Comparison of ENCODE assay signal across 1 cellular context in the genomic region with DNA sequence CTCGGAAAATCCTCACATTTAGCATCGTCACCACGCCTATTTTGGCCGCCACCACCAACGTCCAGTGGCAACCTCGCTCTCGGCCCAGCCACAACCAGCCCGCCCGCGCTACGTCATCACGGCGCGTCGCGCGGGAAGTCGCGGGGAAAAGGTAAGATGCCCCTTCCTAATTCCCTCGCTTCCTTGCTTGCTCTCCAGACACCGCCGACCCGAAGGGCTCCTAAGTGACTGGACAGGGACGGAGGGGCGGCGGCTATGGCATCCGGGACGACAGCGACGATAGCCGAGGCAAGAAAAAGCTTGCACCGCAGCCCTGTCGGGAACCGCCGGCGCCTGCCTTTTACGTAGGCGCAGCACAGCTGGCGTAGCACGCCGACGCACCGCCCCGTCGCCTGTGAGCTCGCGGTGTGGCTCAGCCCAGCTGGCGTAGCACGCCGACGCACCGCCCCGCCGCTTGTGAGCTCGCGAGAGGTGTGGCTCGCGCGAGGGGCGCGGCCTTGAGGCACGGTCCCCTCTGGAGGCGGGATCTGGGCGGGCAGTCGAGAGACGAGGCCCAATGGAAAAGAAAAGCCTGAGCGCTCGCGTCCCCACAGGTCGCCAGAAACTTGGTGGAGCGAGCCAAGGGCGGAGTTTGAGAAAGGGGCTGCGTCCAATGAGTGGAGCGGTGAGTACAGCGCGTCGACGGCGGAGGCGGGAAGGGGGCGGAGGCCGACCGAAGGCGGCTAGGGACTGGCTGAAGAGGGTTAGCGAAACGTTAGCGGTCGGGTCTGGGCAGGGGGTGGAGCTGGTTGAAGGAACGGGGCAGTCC.
TF ChIP-seq lines count a peak whose summit lies in the region.

HDAC6 (plus strand) TSS at position 787 of the 808 bp plus-strand sequence. CDS start 626 bp downstream, outside the sequence.

TF ChIP-seq in K562, 482 proteins besides CTCF, POLR2A, EP300 and RAD21 (continued from another document and continues in another):
- TF ChIP-seq ZBTB49 (CRISPR knock-in tag; IDR thresholded peaks at IDR 0.05; ENCODE audit: borderline replicate concordance) (no peak), POLR3A (IDR thresholded peaks at IDR 0.05; ENCODE audit: borderline replicate concordance, extremely low read depth, insufficient read depth, insufficient read length) (no peak), CBX1 (IDR thresholded peaks at IDR 0.05; ENCODE audit: low read depth) (no peak), ZNF740 (CRISPR knock-in tag; IDR thresholded peaks at IDR 0.05) (no peak), ZNF740 (tag; IDR thresholded peaks at IDR 0.05) (no peak), ZNF57 (CRISPR knock-in tag; IDR thresholded peaks at IDR 0.05) (no peak), GATAD2A (IDR thresholded peaks at IDR 0.05) (no peak), ATF1 (CRISPR knock-in tag; IDR thresholded peaks at IDR 0.05) (peak; percentile 81), ATF1 (tag; IDR thresholded peaks at IDR 0.05) (peak; percentile 100), PHB (CRISPR knock-in tag; IDR thresholded peaks at IDR 0.05) (no peak), CC2D1A (IDR thresholded peaks at IDR 0.05) (no peak), NR1H2 (CRISPR knock-in tag; IDR thresholded peaks at IDR 0.05) (no peak), ZNF512 (tag; IDR thresholded peaks at IDR 0.05) (no peak), SREBF2 (CRISPR knock-in tag; IDR thresholded peaks at IDR 0.05) (no peak), U2AF1 (optimal IDR thresholded peaks at IDR 0.05; ENCODE audit: low read depth, low read length) (no peak), LARP7 (IDR thresholded peaks at IDR 0.05) (no peak), ZFP1 (CRISPR knock-in tag; IDR thresholded peaks at IDR 0.05) (no peak), ZNF436 (CRISPR knock-in tag; IDR thresholded peaks at IDR 0.05) (no peak), ZNF133 (CRISPR knock-in tag; IDR thresholded peaks at IDR 0.05) (no peak), ZNF785 (CRISPR knock-in tag; IDR thresholded peaks at IDR 0.05) (no peak), MAFF (IDR thresholded peaks at IDR 0.05; ENCODE audit: low read length) (no peak), HNRNPK (IDR thresholded peaks at IDR 0.05; ENCODE audit: low read depth, low read length, poor library complexity, severe bottlenecking) (peak; percentile 83), SREBF1 (IDR thresholded peaks at IDR 0.05; ENCODE audit: borderline replicate concordance, low read depth, low read length) (no peak), EHMT2 (IDR thresholded peaks at IDR 0.05) (no peak), SIN3A (IDR thresholded peaks at IDR 0.05; ENCODE audit: borderline replicate concordance in 2 of 2, control insufficient read depth in 1 of 2, low read depth in 2 of 2, low read length in 2 of 2) (peak; percentile 64 to 88; a peak in 2 of 4 replicates), ZNF408 (CRISPR knock-in tag; IDR thresholded peaks at IDR 0.05; ENCODE audit: low read depth) (no peak), RFX1 (IDR thresholded peaks at IDR 0.05) (no peak), CBFB (CRISPR knock-in tag; IDR thresholded peaks at IDR 0.05) (no peak), TEAD2 (tag; IDR thresholded peaks at IDR 0.05) (no peak), ETV5 (CRISPR knock-in tag; IDR thresholded peaks at IDR 0.05; ENCODE audit: low read depth) (no peak), DPF2 (IDR thresholded peaks at IDR 0.05) (no peak), YY1 (IDR thresholded peaks at IDR 0.05; ENCODE audit: borderline replicate concordance in 1 of 3, control insufficient read depth in 1 of 3, extremely low read depth in 1 of 3, insufficient read depth in 3 of 3, insufficient read length in 1 of 3, insufficient replicate concordance in 2 of 3, low read depth in 1 of 3, low read length in 2 of 3) (peak in 1 of 3 experiments; percentile 11), STAT5A (IDR thresholded peaks at IDR 0.05; ENCODE audit: borderline replicate concordance, low read length) (no peak), GABPB2 (CRISPR knock-in tag; conservative IDR thresholded peaks at IDR 0.05) (no peak), USF2 (CRISPR knock-in tag; IDR thresholded peaks at IDR 0.05) (no peak), U2AF2 (optimal IDR thresholded peaks at IDR 0.05; ENCODE audit: low read depth, low read length) (no peak), MEIS2 (IDR thresholded peaks at IDR 0.05; ENCODE audit: partially characterized antibody) (no peak), KDM2B (CRISPR knock-in tag; IDR thresholded peaks at IDR 0.05) (no peak), ZNF197 (CRISPR knock-in tag; IDR thresholded peaks at IDR 0.05; ENCODE audit: low read depth) (no peak)
- TF ChIP-seq, protein P1, sequence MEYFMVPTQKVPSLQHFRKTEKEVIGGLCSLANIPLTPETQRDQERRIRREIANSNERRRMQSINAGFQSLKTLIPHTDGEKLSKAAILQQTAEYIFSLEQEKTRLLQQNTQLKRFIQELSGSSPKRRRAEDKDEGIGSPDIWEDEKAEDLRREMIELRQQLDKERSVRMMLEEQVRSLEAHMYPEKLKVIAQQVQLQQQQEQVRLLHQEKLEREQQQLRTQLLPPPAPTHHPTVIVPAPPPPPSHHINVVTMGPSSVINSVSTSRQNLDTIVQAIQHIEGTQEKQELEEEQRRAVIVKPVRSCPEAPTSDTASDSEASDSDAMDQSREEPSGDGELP (CRISPR knock-in tag; IDR thresholded peaks at IDR 0.05; ENCODE audit: borderline replicate concordance), result peak; percentile 100
- TF ChIP-seq, protein P2, sequence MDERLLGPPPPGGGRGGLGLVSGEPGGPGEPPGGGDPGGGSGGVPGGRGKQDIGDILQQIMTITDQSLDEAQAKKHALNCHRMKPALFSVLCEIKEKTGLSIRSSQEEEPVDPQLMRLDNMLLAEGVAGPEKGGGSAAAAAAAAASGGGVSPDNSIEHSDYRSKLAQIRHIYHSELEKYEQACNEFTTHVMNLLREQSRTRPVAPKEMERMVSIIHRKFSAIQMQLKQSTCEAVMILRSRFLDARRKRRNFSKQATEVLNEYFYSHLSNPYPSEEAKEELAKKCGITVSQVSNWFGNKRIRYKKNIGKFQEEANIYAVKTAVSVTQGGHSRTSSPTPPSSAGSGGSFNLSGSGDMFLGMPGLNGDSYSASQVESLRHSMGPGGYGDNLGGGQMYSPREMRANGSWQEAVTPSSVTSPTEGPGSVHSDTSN (CRISPR knock-in tag; IDR thresholded peaks at IDR 0.05; ENCODE audit: low read depth), result no peak
- TF ChIP-seq, protein P2 (tag; conservative IDR thresholded peaks at IDR 0.05; ENCODE audit: low read depth), result no peak
- TF ChIP-seq, protein P3, sequence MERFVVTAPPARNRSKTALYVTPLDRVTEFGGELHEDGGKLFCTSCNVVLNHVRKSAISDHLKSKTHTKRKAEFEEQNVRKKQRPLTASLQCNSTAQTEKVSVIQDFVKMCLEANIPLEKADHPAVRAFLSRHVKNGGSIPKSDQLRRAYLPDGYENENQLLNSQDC (CRISPR knock-in tag; IDR thresholded peaks at IDR 0.05), result no peak
- TF ChIP-seq, protein P4, sequence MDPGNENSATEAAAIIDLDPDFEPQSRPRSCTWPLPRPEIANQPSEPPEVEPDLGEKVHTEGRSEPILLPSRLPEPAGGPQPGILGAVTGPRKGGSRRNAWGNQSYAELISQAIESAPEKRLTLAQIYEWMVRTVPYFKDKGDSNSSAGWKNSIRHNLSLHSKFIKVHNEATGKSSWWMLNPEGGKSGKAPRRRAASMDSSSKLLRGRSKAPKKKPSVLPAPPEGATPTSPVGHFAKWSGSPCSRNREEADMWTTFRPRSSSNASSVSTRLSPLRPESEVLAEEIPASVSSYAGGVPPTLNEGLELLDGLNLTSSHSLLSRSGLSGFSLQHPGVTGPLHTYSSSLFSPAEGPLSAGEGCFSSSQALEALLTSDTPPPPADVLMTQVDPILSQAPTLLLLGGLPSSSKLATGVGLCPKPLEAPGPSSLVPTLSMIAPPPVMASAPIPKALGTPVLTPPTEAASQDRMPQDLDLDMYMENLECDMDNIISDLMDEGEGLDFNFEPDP (CRISPR knock-in tag; IDR thresholded peaks at IDR 0.05), result no peak
- TF ChIP-seq, protein P5, sequence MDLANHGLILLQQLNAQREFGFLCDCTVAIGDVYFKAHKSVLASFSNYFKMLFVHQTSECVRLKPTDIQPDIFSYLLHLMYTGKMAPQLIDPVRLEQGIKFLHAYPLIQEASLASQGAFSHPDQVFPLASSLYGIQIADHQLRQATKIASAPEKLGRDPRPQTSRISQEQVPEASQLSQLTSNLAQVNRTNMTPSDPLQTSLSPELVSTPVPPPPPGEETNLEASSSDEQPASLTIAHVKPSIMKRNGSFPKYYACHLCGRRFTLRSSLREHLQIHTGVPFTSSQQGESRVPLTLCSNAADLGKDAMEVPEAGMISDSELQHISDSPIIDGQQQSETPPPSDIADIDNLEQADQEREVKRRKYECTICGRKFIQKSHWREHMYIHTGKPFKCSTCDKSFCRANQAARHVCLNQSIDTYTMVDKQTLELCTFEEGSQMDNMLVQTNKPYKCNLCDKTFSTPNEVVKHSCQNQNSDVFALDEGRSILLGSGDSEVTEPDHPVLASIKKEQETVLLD (IDR thresholded peaks at IDR 0.05), result peak; percentile 77
- TF ChIP-seq, protein P6, sequence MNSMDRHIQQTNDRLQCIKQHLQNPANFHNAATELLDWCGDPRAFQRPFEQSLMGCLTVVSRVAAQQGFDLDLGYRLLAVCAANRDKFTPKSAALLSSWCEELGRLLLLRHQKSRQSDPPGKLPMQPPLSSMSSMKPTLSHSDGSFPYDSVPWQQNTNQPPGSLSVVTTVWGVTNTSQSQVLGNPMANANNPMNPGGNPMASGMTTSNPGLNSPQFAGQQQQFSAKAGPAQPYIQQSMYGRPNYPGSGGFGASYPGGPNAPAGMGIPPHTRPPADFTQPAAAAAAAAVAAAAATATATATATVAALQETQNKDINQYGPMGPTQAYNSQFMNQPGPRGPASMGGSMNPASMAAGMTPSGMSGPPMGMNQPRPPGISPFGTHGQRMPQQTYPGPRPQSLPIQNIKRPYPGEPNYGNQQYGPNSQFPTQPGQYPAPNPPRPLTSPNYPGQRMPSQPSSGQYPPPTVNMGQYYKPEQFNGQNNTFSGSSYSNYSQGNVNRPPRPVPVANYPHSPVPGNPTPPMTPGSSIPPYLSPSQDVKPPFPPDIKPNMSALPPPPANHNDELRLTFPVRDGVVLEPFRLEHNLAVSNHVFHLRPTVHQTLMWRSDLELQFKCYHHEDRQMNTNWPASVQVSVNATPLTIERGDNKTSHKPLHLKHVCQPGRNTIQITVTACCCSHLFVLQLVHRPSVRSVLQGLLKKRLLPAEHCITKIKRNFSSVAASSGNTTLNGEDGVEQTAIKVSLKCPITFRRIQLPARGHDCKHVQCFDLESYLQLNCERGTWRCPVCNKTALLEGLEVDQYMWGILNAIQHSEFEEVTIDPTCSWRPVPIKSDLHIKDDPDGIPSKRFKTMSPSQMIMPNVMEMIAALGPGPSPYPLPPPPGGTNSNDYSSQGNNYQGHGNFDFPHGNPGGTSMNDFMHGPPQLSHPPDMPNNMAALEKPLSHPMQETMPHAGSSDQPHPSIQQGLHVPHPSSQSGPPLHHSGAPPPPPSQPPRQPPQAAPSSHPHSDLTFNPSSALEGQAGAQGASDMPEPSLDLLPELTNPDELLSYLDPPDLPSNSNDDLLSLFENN (IDR thresholded peaks at IDR 0.05; ENCODE audit: low read depth in 2 of 2, low read length in 2 of 2), result no peak
